Comparison of ENCODE assay signal across 22 cellular contexts in genomic region chr5:100913298-100913697, GRCh38.
"Had no signal": no experiment of that assay in that cellular context is flagged by ENCODE, and none has a peak within 500 bp of the region (broad histone marks: within the 10 kb centered on the region; RNA-seq: fewer than 3 reads in every experiment).

No MANE protein-coding gene starts in this region.

- DNase-seq: activated effector memory CD4-positive, alpha-beta T cell treated with anti-CD3 and anti-CD28 coated beads, Interleukin-2, amount 50 U/mL, for 16 hours; activated naive CD4-positive, alpha-beta T cell treated with anti-CD3 and anti-CD28 coated beads, Interleukin-2, amount 10 ng/mL, durations not matched to agents 7 days and 5 days; adrenal gland; brain microvascular endothelial cell; caudate nucleus; effector CD4-positive, alpha-beta T cell; heart left ventricle; islet precursor cell; left cardiac atrium; pancreas; psoas muscle; stimulated activated CD4-positive, alpha-beta T cell treated with anti-CD3 and anti-CD28 coated beads, Interleukin-4, amount 100 ng/mL, for 24 hours; stomach; T-helper 1 cell; WERI-Rb-1 had no signal

- H3K27me3 ChIP-seq: adrenal gland, ascending aorta, brain microvascular endothelial cell, heart left ventricle, pancreas, right atrium auricular region, stomach, suprapubic skin, tibial nerve had no signal

- ATAC-seq: heart left ventricle; left cardiac atrium; natural killer cell treated with Interleukin-12 subunit alpha and Interleukin-12 subunit beta and Interleukin-15 and Interleukin-18, amount 100 ng/mL, for 72 hours; pancreas; psoas muscle had no signal

- H3K4me1 ChIP-seq: adrenal gland, ascending aorta, heart left ventricle, pancreas, psoas muscle, right atrium auricular region, stomach, suprapubic skin, tibial nerve had no signal

- H3K27ac ChIP-seq: adrenal gland, ascending aorta, brain microvascular endothelial cell, heart left ventricle, pancreas, psoas muscle, right atrium auricular region, stomach, suprapubic skin, tibial nerve, WERI-Rb-1 had no signal

- H3K27me3 Mint-ChIP-seq: activated naive CD4-positive, alpha-beta T cell treated with anti-CD3 and anti-CD28 coated beads, Interleukin-2, amount 10 ng/mL, durations not matched to agents 7 days and 5 days; dendritic cell treated with granulocyte-macrophage colony-stimulating factor and Interleukin-4, amounts not matched to agents 40 ng/mL and 50 ng/mL, for 4 days; memory B cell; natural killer cell treated with Interleukin-12 subunit alpha and Interleukin-12 subunit beta and Interleukin-15 and Interleukin-18, amount 100 ng/mL, for 72 hours had no signal

- H3K4me3 ChIP-seq: adrenal gland, ascending aorta, heart left ventricle, pancreas, psoas muscle, right atrium auricular region, stomach, suprapubic skin, tibial nerve had no signal

- H3K36me3 ChIP-seq: adrenal gland, ascending aorta, brain microvascular endothelial cell, heart left ventricle, pancreas, right atrium auricular region, stomach, suprapubic skin, tibial nerve, WERI-Rb-1 had no signal

- H3K9me3 ChIP-seq: adrenal gland, ascending aorta, pancreas, psoas muscle, right atrium auricular region, suprapubic skin had no signal

- H3K4me3 Mint-ChIP-seq: activated naive CD4-positive, alpha-beta T cell treated with anti-CD3 and anti-CD28 coated beads, Interleukin-2, amount 10 ng/mL, durations not matched to agents 7 days and 5 days; dendritic cell treated with granulocyte-macrophage colony-stimulating factor and Interleukin-4, amounts not matched to agents 40 ng/mL and 50 ng/mL, for 4 days; memory B cell; natural killer cell treated with Interleukin-12 subunit alpha and Interleukin-12 subunit beta and Interleukin-15 and Interleukin-18, amount 100 ng/mL, for 72 hours had no signal

- H3K9me3 Mint-ChIP-seq: activated naive CD4-positive, alpha-beta T cell treated with anti-CD3 and anti-CD28 coated beads, Interleukin-2, amount 10 ng/mL, durations not matched to agents 7 days and 5 days; natural killer cell treated with Interleukin-12 subunit alpha and Interleukin-12 subunit beta and Interleukin-15 and Interleukin-18, amount 100 ng/mL, for 72 hours had no signal

- H3K27ac Mint-ChIP-seq: activated naive CD4-positive, alpha-beta T cell treated with anti-CD3 and anti-CD28 coated beads, Interleukin-2, amount 10 ng/mL, durations not matched to agents 7 days and 5 days; dendritic cell treated with granulocyte-macrophage colony-stimulating factor and Interleukin-4, amounts not matched to agents 40 ng/mL and 50 ng/mL, for 4 days; memory B cell; natural killer cell treated with Interleukin-12 subunit alpha and Interleukin-12 subunit beta and Interleukin-15 and Interleukin-18, amount 100 ng/mL, for 72 hours had no signal
